24 cellular contexts compared by ENCODE assay signal in the genomic region with DNA sequence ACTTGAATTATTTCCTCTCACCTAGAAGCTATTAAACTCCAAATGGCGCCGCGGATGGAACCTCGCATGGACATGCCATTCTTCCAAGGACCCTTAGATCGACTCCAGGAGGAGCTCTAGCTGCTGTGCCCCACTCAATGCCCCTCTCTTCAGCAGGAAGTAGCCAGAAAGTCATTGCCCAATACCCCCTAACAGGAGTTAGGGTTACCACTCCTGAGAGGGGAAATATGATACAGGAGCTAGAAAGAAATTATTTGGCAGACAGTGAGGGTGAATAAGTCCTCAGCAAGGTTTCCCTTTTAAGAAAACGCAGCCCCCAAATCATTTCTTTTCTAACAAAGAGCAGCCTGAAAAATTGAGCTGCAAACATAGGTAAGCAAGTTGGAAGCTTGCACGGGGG.
"Had no signal": no experiment of that assay in that cellular context is flagged by ENCODE, and none has a peak within 500 bp of the region (broad histone marks: within the 10 kb centered on the region; RNA-seq: fewer than 3 reads in every experiment).

No MANE protein-coding gene starts in this region.

- H3K4me1 Mint-ChIP-seq: immature natural killer cell; stimulated activated naive CD8-positive, alpha-beta T cell treated with anti-CD3 and anti-CD28 coated beads, Interleukin-15, amount 100 ng/mL, for 72 hours had no signal

- H3K27ac Mint-ChIP-seq: naive thymus-derived CD8-positive, alpha-beta T cell; progenitor cell of endocrine pancreas; stimulated activated naive CD8-positive, alpha-beta T cell treated with anti-CD3 and anti-CD28 coated beads, Interleukin-15, amount 100 ng/mL, for 72 hours had no signal

- H3K27me3 Mint-ChIP-seq: naive thymus-derived CD8-positive, alpha-beta T cell; stimulated activated naive CD8-positive, alpha-beta T cell treated with anti-CD3 and anti-CD28 coated beads, Interleukin-15, amount 100 ng/mL, for 72 hours had no signal

- H3K4me3 Mint-ChIP-seq: immature natural killer cell; naive thymus-derived CD8-positive, alpha-beta T cell; stimulated activated naive CD8-positive, alpha-beta T cell treated with anti-CD3 and anti-CD28 coated beads, Interleukin-15, amount 100 ng/mL, for 72 hours had no signal

- ATAC-seq: heart right ventricle; naive thymus-derived CD8-positive, alpha-beta T cell; sciatic nerve; stimulated activated naive CD8-positive, alpha-beta T cell treated with anti-CD3 and anti-CD28 coated beads, Interleukin-15, amount 100 ng/mL, for 72 hours had no signal

- DNase-seq: dermis blood vessel endothelial cell; effector memory CD4-positive, alpha-beta T cell; erythroblast; esophagus squamous epithelium; foreskin melanocyte; glutamatergic neuron; heart right ventricle; hypothalamus; immature natural killer cell; islet precursor cell; kidney glomerular epithelial cell; left ventricle myocardium inferior; mammary epithelial cell; mesendoderm; naive thymus-derived CD8-positive, alpha-beta T cell; stimulated activated CD4-positive, alpha-beta T cell treated with anti-CD3 and anti-CD28 coated beads, Interleukin-12 subunit alpha, Interleukin-12 subunit beta, amount 100 ng/mL, for 4 hours; stimulated activated CD4-positive, alpha-beta T cell treated with anti-CD3 and anti-CD28 coated beads, Interleukin-1b, Interleukin-23, amount 100 ng/mL, for 48 hours; stimulated activated CD4-positive, alpha-beta T cell treated with anti-CD3 and anti-CD28 coated beads, Interleukin-4, amount 100 ng/mL, for 1 hour; stimulated activated CD8-positive, alpha-beta memory T cell treated with anti-CD3 and anti-CD28 coated beads, Interleukin-4, amount 100 ng/mL, for 48 hours; stimulated activated naive CD4-positive, alpha-beta T cell; stimulated activated naive CD8-positive, alpha-beta T cell treated with anti-CD3 and anti-CD28 coated beads, Interleukin-15, amount 100 ng/mL, for 72 hours; thyroid gland had no signal

- H3K9me3 Mint-ChIP-seq: immature natural killer cell; naive thymus-derived CD8-positive, alpha-beta T cell; stimulated activated naive CD8-positive, alpha-beta T cell treated with anti-CD3 and anti-CD28 coated beads, Interleukin-15, amount 100 ng/mL, for 72 hours had no signal
